Comparison of ENCODE assay signal across 1 cellular context in genomic region chr17:2998469-2998893, GRCh38.
TF ChIP-seq lines count a peak whose summit lies in the region.

No MANE protein-coding gene starts in this region.

TF ChIP-seq in SK-N-SH, 30 proteins besides CTCF, POLR2A, EP300 and RAD21 (continued from another document):
- TF ChIP-seq ZBTB33 (IDR thresholded peaks at IDR 0.05; ENCODE audit: borderline replicate concordance, low read depth) (peak; percentile 68; the same call in 1 of the 2 replicates), YY1 (IDR thresholded peaks at IDR 0.05; ENCODE audit: low read depth) (0 out of 2 replicates have a peak, but pooled peaks have one; percentile 32), NFIC (IDR thresholded peaks at IDR 0.05; ENCODE audit: borderline replicate concordance) (peak; percentile 58), POLR2AphosphoS5 (IDR thresholded peaks at IDR 0.05; ENCODE audit: low read depth, low read length) (peak; percentile 40; the same call in 1 of the 2 replicates), RXRA (IDR thresholded peaks at IDR 0.05; ENCODE audit: borderline replicate concordance, low read depth) (peak; percentile 55; the same call in 1 of the 2 replicates), PBX3 (IDR thresholded peaks at IDR 0.05) (peak; percentile 47), MAX (IDR thresholded peaks at IDR 0.05; ENCODE audit: low read depth) (0 out of 2 replicates have a peak, but pooled peaks have one; percentile 22), TCF12 (IDR thresholded peaks at IDR 0.05) (peak; percentile 78)
